In the genomic region with DNA sequence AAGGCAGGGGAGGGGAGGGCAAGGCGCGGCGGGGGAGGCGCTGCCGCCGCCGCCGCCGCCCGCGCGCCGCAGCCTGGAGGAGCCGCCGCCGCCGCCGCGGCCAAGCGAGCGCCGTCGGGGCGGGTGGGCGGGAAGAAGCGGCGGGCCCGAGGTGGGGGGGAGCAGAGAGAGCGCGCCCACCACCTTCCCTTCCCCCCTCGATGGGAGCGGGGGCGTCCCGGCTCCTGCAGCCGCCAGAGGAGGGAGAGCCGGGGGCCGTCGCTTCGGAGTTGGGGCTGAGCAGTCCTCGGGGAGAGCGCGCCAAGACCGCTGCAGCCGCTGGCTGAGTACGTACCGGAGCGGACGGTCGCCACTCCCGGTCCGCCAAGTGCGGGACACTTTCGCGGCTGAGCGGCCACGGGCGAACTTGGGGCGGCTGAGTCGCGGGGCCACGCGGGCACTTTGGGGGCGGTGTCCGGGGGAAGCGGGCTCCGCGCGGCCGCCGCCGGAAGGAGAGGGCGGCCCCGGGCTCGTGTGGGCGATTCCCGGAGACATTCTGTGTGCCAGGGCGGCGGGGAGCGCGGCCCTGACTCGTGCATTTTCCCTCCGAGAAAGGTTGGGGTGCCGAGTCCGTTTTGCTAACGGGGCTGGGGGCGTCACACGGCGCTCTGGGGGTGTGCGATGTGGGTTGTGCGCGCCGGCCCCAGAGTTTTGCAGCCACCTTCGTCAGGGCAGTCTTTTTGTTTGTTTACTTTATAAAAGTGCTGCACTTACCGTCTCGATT, we compare ENCODE assay signal across 1 cellular context.
TF ChIP-seq lines count a peak whose summit lies in the region.

A gene with protein sequence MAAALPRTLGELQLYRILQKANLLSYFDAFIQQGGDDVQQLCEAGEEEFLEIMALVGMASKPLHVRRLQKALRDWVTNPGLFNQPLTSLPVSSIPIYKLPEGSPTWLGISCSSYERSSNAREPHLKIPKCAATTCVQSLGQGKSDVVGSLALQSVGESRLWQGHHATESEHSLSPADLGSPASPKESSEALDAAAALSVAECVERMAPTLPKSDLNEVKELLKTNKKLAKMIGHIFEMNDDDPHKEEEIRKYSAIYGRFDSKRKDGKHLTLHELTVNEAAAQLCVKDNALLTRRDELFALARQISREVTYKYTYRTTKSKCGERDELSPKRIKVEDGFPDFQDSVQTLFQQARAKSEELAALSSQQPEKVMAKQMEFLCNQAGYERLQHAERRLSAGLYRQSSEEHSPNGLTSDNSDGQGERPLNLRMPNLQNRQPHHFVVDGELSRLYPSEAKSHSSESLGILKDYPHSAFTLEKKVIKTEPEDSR (plus strand): TSS at position 49 of the 763 bp plus-strand sequence. CDS start 10,094 bp downstream, outside the sequence.

TF ChIP-seq in GM23338, 12 proteins besides CTCF, POLR2A, EP300 and RAD21 (continued from another document):
- TF ChIP-seq, protein P1, sequence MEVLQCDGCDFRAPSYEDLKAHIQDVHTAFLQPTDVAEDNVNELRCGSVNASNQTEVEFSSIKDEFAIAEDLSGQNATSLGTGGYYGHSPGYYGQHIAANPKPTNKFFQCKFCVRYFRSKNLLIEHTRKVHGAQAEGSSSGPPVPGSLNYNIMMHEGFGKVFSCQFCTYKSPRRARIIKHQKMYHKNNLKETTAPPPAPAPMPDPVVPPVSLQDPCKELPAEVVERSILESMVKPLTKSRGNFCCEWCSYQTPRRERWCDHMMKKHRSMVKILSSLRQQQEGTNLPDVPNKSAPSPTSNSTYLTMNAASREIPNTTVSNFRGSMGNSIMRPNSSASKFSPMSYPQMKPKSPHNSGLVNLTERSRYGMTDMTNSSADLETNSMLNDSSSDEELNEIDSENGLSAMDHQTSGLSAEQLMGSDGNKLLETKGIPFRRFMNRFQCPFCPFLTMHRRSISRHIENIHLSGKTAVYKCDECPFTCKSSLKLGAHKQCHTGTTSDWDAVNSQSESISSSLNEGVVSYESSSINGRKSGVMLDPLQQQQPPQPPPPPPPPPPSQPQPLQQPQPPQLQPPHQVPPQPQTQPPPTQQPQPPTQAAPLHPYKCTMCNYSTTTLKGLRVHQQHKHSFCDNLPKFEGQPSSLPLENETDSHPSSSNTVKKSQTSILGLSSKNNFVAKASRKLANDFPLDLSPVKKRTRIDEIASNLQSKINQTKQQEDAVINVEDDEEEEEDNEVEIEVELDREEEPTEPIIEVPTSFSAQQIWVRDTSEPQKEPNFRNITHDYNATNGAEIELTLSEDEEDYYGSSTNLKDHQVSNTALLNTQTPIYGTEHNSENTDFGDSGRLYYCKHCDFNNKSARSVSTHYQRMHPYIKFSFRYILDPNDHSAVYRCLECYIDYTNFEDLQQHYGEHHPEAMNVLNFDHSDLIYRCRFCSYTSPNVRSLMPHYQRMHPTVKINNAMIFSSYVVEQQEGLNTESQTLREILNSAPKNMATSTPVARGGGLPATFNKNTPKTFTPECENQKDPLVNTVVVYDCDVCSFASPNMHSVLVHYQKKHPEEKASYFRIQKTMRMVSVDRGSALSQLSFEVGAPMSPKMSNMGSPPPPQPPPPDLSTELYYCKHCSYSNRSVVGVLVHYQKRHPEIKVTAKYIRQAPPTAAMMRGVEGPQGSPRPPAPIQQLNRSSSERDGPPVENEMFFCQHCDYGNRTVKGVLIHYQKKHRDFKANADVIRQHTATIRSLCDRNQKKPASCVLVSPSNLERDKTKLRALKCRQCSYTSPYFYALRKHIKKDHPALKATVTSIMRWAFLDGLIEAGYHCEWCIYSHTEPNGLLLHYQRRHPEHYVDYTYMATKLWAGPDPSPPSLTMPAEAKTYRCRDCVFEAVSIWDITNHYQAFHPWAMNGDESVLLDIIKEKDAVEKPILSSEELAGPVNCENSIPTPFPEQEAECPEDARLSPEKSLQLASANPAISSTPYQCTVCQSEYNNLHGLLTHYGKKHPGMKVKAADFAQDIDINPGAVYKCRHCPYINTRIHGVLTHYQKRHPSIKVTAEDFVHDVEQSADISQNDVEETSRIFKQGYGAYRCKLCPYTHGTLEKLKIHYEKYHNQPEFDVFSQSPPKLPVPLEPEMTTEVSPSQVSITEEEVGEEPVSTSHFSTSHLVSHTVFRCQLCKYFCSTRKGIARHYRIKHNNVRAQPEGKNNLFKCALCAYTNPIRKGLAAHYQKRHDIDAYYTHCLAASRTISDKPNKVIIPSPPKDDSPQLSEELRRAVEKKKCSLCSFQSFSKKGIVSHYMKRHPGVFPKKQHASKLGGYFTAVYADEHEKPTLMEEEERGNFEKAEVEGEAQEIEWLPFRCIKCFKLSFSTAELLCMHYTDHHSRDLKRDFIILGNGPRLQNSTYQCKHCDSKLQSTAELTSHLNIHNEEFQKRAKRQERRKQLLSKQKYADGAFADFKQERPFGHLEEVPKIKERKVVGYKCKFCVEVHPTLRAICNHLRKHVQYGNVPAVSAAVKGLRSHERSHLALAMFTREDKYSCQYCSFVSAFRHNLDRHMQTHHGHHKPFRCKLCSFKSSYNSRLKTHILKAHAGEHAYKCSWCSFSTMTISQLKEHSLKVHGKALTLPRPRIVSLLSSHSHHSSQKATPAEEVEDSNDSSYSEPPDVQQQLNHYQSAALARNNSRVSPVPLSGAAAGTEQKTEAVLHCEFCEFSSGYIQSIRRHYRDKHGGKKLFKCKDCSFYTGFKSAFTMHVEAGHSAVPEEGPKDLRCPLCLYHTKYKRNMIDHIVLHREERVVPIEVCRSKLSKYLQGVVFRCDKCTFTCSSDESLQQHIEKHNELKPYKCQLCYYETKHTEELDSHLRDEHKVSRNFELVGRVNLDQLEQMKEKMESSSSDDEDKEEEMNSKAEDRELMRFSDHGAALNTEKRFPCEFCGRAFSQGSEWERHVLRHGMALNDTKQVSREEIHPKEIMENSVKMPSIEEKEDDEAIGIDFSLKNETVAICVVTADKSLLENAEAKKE (CRISPR knock-in tag; IDR thresholded peaks at IDR 0.05) = no peak
